In genomic region chr2:27212626-27213471, GRCh38 we compare ENCODE assay signal across 7 cellular contexts. TPM values are rescaled to one million over a fixed set of nuclear protein-coding genes. Genes with fewer than 3 reads are reported as not detected.
DNase-seq lines count a peak whose midpoint lies in the region; ATAC-seq and TF ChIP-seq lines count a peak whose summit lies in the region.

No MANE protein-coding gene starts in this region.

- peaks cover 10% of the 10 kb centered on the region; the same call in 1 of the 2 replicates for H3F3A ChIP-seq in GM23338 (replicated peaks; ENCODE audit: low read depth)

- peak overlapping the region; percentile 99 for H3K27ac Mint-ChIP-seq in GM23338
- H3K27ac Mint-ChIP-seq in activated T-cell treated with anti-CD3 and anti-CD28 coated beads, Interleukin-2, amount 50 U/mL, for 72 hours = peak overlapping the region; percentile 100

- peak; percentile 0; the same call in 1 of the 3 replicates for ATAC-seq in GM23338
- peak; percentile 29 to 31 for ATAC-seq in activated T-cell treated with anti-CD3 and anti-CD28 coated beads, Interleukin-2, amount 50 U/mL, for 72 hours (replicated peaks in 1 of 2)

- TF ChIP-seq POLR2A in ovary (IDR thresholded peaks at IDR 0.05) = no peak

- H3K9me3 ChIP-seq in ovary = no peaks in the 10 kb centered on the region

- H3K27me3 Mint-ChIP-seq in GM23338 (ENCODE audit: insufficient read depth, low read depth, poor library complexity) = peaks cover 5% of the 10 kb centered on the region
- no peaks in the 10 kb centered on the region for H3K27me3 Mint-ChIP-seq in activated T-cell treated with anti-CD3 and anti-CD28 coated beads, Interleukin-2, amount 50 U/mL, for 72 hours (ENCODE audit: low read depth)

- H3K36me3 ChIP-seq in GM23338 (ENCODE audit: insufficient read depth) (peaks cover 20% of the 10 kb centered on the region), ovary (no peaks in the 10 kb centered on the region)

- no peaks in the 10 kb centered on the region; the same call in 2 of the 3 replicates for H3K9me3 Mint-ChIP-seq in GM23338
- no peaks in the 10 kb centered on the region for H3K9me3 Mint-ChIP-seq in activated T-cell treated with anti-CD3 and anti-CD28 coated beads, Interleukin-2, amount 50 U/mL, for 72 hours

- H3K27ac ChIP-seq in GM23338 (ENCODE audit: low read depth) (peak overlapping the region; percentile 99), ovary (peak overlapping the region; percentile 89 to 94)

- no peaks in the 10 kb centered on the region for H3K9me2 ChIP-seq in GM23338 (ENCODE audit: insufficient read depth)

- peaks cover 59% of the 10 kb centered on the region for H3K36me3 Mint-ChIP-seq in GM23338 (ENCODE audit: low read depth)
- peaks cover 7 to 17% of the 10 kb centered on the region in 2 donors for H3K36me3 Mint-ChIP-seq in activated T-cell treated with anti-CD3 and anti-CD28 coated beads, Interleukin-2, amount 50 U/mL, for 72 hours (ENCODE audit: insufficient read depth in 2 of 2)

- peaks cover 14% of the 10 kb centered on the region; the same call in 1 of the 2 replicates for H4K20me1 ChIP-seq in GM23338 (replicated peaks; ENCODE audit: insufficient read depth)

- DNase-seq in GM04504 (ENCODE audit: low read depth) (peak; percentile 31), GM23338 (ENCODE audit: low spot score) (peak; percentile 41), NCI-H2171 treated with DMSO at 0.1 percent for 48 hours (lab: John Stamatoyannopoulos, UW) (peak; percentile 75), fibroblast of villous mesenchyme (ENCODE audit: low read depth) (peak; percentile 88), ovary (no peak), NCI-H524 treated with DMSO at 0.1 percent for 48 hours (lab: John Stamatoyannopoulos, UW) (no peak)
- DNase-seq in activated T-cell treated with anti-CD3 and anti-CD28 coated beads, Interleukin-2, amount 50 U/mL, for 72 hours = peak; percentile 45 to 51

- peaks cover 37% of the 10 kb centered on the region for H3K79me2 ChIP-seq in GM23338 (replicated peaks; ENCODE audit: insufficient read depth)

- H2AFZ ChIP-seq in GM23338 = peak overlapping the region; percentile 49; the same call in 1 of the 2 replicates

- H3K27me3 ChIP-seq in GM23338 (ENCODE audit: insufficient read depth) (no peaks in the 10 kb centered on the region), ovary (no peaks in the 10 kb centered on the region)

- peak overlapping the region; percentile 94 for H3K4me3 Mint-ChIP-seq in GM23338
- peak overlapping the region; percentile 99 to 100 for H3K4me3 Mint-ChIP-seq in activated T-cell treated with anti-CD3 and anti-CD28 coated beads, Interleukin-2, amount 50 U/mL, for 72 hours

- TF ChIP-seq CTCF in GM23338 (conservative IDR thresholded peaks at IDR 0.05; ENCODE audit: low read depth in 2 of 2) (no peak), fibroblast of villous mesenchyme (IDR thresholded peaks at IDR 0.05; ENCODE audit: insufficient read depth, low read depth, low read length) (no peak), ovary (IDR thresholded peaks at IDR 0.05) (no peak)

- no peak for TF ChIP-seq EP300 in ovary (IDR thresholded peaks at IDR 0.05)

- H3K4me1 ChIP-seq in GM23338 (ENCODE audit: insufficient read depth) (peaks cover 10% of the 10 kb centered on the region), ovary (ENCODE audit: insufficient read depth) (peaks cover 8% of the 10 kb centered on the region)

- H3K4me3 ChIP-seq in GM23338 = peak overlapping the region; percentile 92
- H3K4me3 ChIP-seq in fibroblast of villous mesenchyme (ENCODE audit: low read depth, low read length) = peak overlapping the region; percentile 91
- H3K4me3 ChIP-seq in ovary = peak overlapping the region; percentile 50

- 7 to 9% (median 9%) methylated on average over 34 of the region's 34 CpGs for WGBS in ovary, 3 donors

- intact Hi-C loops in ovary (cut with DNase I) = no loop called here

- H3K4me2 ChIP-seq in GM23338 = peak overlapping the region; percentile 98

- peaks cover 35% of the 10 kb centered on the region for H3K4me1 Mint-ChIP-seq in GM23338
- peaks cover 47% of the 10 kb centered on the region for H3K4me1 Mint-ChIP-seq in activated T-cell treated with anti-CD3 and anti-CD28 coated beads, Interleukin-2, amount 50 U/mL, for 72 hours (ENCODE audit: low read depth)

TF ChIP-seq in GM23338, 12 proteins besides CTCF, POLR2A, EP300 and RAD21 (continues in another document):
- TF ChIP-seq JUNB (IDR thresholded peaks at IDR 0.05; ENCODE audit: unreplicated experiment) (no peak), ZNF114 (CRISPR knock-in tag; IDR thresholded peaks at IDR 0.05) (no peak), REST (IDR thresholded peaks at IDR 0.05; ENCODE audit: unreplicated experiment) (no peak), EZH2 (IDR thresholded peaks at IDR 0.05; ENCODE audit: low read depth, unreplicated experiment) (no peak), CREB1 (CRISPR knock-in tag; IDR thresholded peaks at IDR 0.05; ENCODE audit: low read depth) (no peak), ETS1 (IDR thresholded peaks at IDR 0.05) (no peak), ZNF331 (CRISPR knock-in tag; IDR thresholded peaks at IDR 0.05; ENCODE audit: low read depth) (no peak)

RNA-seq across cellular contexts. Expression of gene SLC5A6, which starts 0.8 kb away (rescaled TPM):
- total RNA-seq in GM23338 (2014; rRNA removed; shearing (Covaris generic)) = 138 and 153 TPM in 2 replicates
- polyA plus RNA-seq in GM23338 (2016; fragmentation: Nextera tagmentation; extraction: Ambion mirVana) (41.0 and 44.3 TPM in 2 replicates), ovary (10 to 100 TPM; 11.2 to 13.9 TPM)
- 10 to 100 TPM; 38.8 to 39.2 TPM for total RNA-seq in activated T-cell treated with anti-CD3 and anti-CD28 coated beads, Interleukin-2, amount 50 U/mL, for 72 hours
- total RNA-seq in fibroblast of villous mesenchyme (20.9 and 25.9 TPM in 2 replicates), ovary (10 to 100 TPM; 14.2 to 37.9 (median 21.4) TPM)

RNA-seq across cellular contexts. Expression of gene ATRAID, which starts 1.0 kb away (rescaled TPM):
- 98.3 and 129 TPM in 2 replicates for total RNA-seq in GM23338 (2014; rRNA removed; shearing (Covaris generic))
- polyA plus RNA-seq in GM23338 (2016; fragmentation: Nextera tagmentation; extraction: Ambion mirVana) = 154 and 164 TPM in 2 replicates
- 10 to 100 TPM; 80.5 to 87.3 TPM for total RNA-seq in activated T-cell treated with anti-CD3 and anti-CD28 coated beads, Interleukin-2, amount 50 U/mL, for 72 hours
- total RNA-seq in fibroblast of villous mesenchyme = 159 and 166 TPM in 2 replicates
- total RNA-seq in ovary = 100 to 1,000 TPM; 123 to 198 (median 135) TPM
- polyA plus RNA-seq in ovary = 100 to 1,000 TPM; 199 to 318 TPM

RNA-seq across cellular contexts. Expression of gene CAD, which starts 4.3 kb away (rescaled TPM):
- 126 and 147 TPM in 2 replicates for total RNA-seq in GM23338 (2014; rRNA removed; shearing (Covaris generic))
- polyA plus RNA-seq in GM23338 (2016; fragmentation: Nextera tagmentation; extraction: Ambion mirVana) = 38.1 and 39.2 TPM in 2 replicates
- total RNA-seq in activated T-cell treated with anti-CD3 and anti-CD28 coated beads, Interleukin-2, amount 50 U/mL, for 72 hours = 10 to 100 TPM; 53.6 to 64.5 TPM
- total RNA-seq in fibroblast of villous mesenchyme = 32.4 and 43.8 TPM in 2 replicates
- total RNA-seq in ovary = 10 to 100 TPM; 15.3 to 53.9 (median 36.3) TPM
- 10 to 100 TPM; 11.9 to 16.2 TPM for polyA plus RNA-seq in ovary

RNA-seq across cellular contexts. Expression of gene SLC30A3, which starts 50.0 kb away (rescaled TPM):
- 5.1 and 8.3 TPM in 2 replicates for total RNA-seq in GM23338 (2014; rRNA removed; shearing (Covaris generic))
- polyA plus RNA-seq in GM23338 (2016; fragmentation: Nextera tagmentation; extraction: Ambion mirVana) (4.1 and 6.0 TPM in 2 replicates), ovary (under 1 TPM; 0.27 to 0.38 TPM)
- total RNA-seq in activated T-cell treated with anti-CD3 and anti-CD28 coated beads, Interleukin-2, amount 50 U/mL, for 72 hours = 1 to 10 TPM; 1.5 to 2.3 TPM
- total RNA-seq in fibroblast of villous mesenchyme (0.32 TPM in 1 of 2 replicates, not detected in the other), ovary (1 to 10 TPM in 1 of 7 donors, under 1 TPM in 3, not detected in 3; 0.23 to 1.1 (median 0.45) TPM)

Comparison
In these comparisons a context has a peak if more than half of its experiments do, and no peak if none do; other contexts are left out.
1. DNase-seq: peak in GM04504 (single experiment), GM23338 (single experiment), NCI-H2171 treated with DMSO at 0.1 percent for 48 hours (single experiment), activated T-cell treated with anti-CD3 and anti-CD28 coated beads, Interleukin-2, amount 50 U/mL, for 72 hours (2 of 2) and fibroblast of villous mesenchyme (single experiment); none in ovary (0 of 5) and NCI-H524 treated with DMSO at 0.1 percent for 48 hours (single experiment).
2. Peak in every context shown above with its lines, with median percentiles within 50 percentile points of each other: H3K4me3 ChIP-seq.